In genomic region chr14:61462566-61463195, GRCh38 we compare ENCODE assay signal across 1 cellular context.
TF ChIP-seq lines count a peak whose summit lies in the region.

No MANE protein-coding gene starts in this region.

TF ChIP-seq in GM23338, 12 proteins besides CTCF, POLR2A, EP300 and RAD21 (continued from another document):
- no peak for TF ChIP-seq ZNF462 (CRISPR knock-in tag; IDR thresholded peaks at IDR 0.05)
- TF ChIP-seq EZH2 (IDR thresholded peaks at IDR 0.05; ENCODE audit: low read depth, unreplicated experiment), result no peak
- TF ChIP-seq NANOG (IDR thresholded peaks at IDR 0.05; ENCODE audit: borderline replicate concordance), result no peak
- no peak for TF ChIP-seq STAT1 (IDR thresholded peaks at IDR 0.05; ENCODE audit: unreplicated experiment)
- TF ChIP-seq REST (IDR thresholded peaks at IDR 0.05; ENCODE audit: unreplicated experiment), result no peak
- no peak for TF ChIP-seq JUNB (IDR thresholded peaks at IDR 0.05; ENCODE audit: unreplicated experiment)
- no peak for TF ChIP-seq ZNF114 (CRISPR knock-in tag; IDR thresholded peaks at IDR 0.05)
- no peak for TF ChIP-seq ZNF331 (CRISPR knock-in tag; IDR thresholded peaks at IDR 0.05; ENCODE audit: low read depth)
- no peak for TF ChIP-seq EZH2phosphoT487 (IDR thresholded peaks at IDR 0.05; ENCODE audit: unreplicated experiment)
